8 cellular contexts compared by ENCODE assay signal in genomic region chr2:46097714-46098480, GRCh38.
DNase-seq lines count a peak whose midpoint lies in the region; ATAC-seq and TF ChIP-seq lines count a peak whose summit lies in the region.

No MANE protein-coding gene starts in this region.

- H3K4me1 ChIP-seq in trophoblast cell (ENCODE audit: control insufficient read depth in 1 of 2, insufficient read depth in 2 of 2, low read length in 2 of 2), result peaks cover 2% of the 10 kb centered on the region in 2 experiments

- H2BK12ac ChIP-seq in trophoblast cell (ENCODE audit: low read length), result peak overlapping the region; percentile 37

- CTCF ChIA-PET in RWPE1 (lab: Yijun Ruan, JAX), result interaction anchor here (0.5 to 0.7 kb wide), 3 partner anchors 20 to 125 kb away, joined by 3 read pairs; no protein-coding TSS in a partner anchor

- H3K4me3 ChIP-seq in trophoblast cell (ENCODE audit: low read depth, low read length), result no peak overlapping the region

- no peak overlapping the region for H3K4me2 ChIP-seq in trophoblast cell (ENCODE audit: low read length)

- H3K27ac ChIP-seq in RWPE1, result peak overlapping the region; percentile 69
- H3K27ac ChIP-seq in trophoblast cell (ENCODE audit: low read depth, low read length), result no peak overlapping the region

- no peak for TF ChIP-seq CTCF in RWPE1 (conservative IDR thresholded peaks at IDR 0.05; ENCODE audit: low read depth)

- H3K4me1 Mint-ChIP-seq in activated T-cell treated with anti-CD3 and anti-CD28 coated beads, Interleukin-2, amount 50 U/mL, for 24 hours (ENCODE audit: low read depth), result peaks cover 18% of the 10 kb centered on the region

- no peak overlapping the region for H3K14ac ChIP-seq in trophoblast cell (ENCODE audit: low read length)

- no CpG with 5 or more reads among the region's 4 CpGs for WGBS in trophoblast cell (ENCODE audit: extremely low coverage, insufficient coverage, insufficient read length)

- H3K27me3 Mint-ChIP-seq in activated T-cell treated with anti-CD3 and anti-CD28 coated beads, Interleukin-2, amount 50 U/mL, for 24 hours, result no peaks in the 10 kb centered on the region

- H3K4me3 Mint-ChIP-seq in activated T-cell treated with anti-CD3 and anti-CD28 coated beads, Interleukin-2, amount 50 U/mL, for 24 hours, result no peak overlapping the region

- peaks cover 8% of the 10 kb centered on the region for H3K36me3 Mint-ChIP-seq in activated T-cell treated with anti-CD3 and anti-CD28 coated beads, Interleukin-2, amount 50 U/mL, for 24 hours (ENCODE audit: low read depth)

- no peak overlapping the region for H4K8ac ChIP-seq in trophoblast cell (ENCODE audit: low read depth, low read length)

- H3K9me3 Mint-ChIP-seq in activated T-cell treated with anti-CD3 and anti-CD28 coated beads, Interleukin-2, amount 50 U/mL, for 24 hours, result no peaks in the 10 kb centered on the region

- no peak overlapping the region for H2BK120ac ChIP-seq in trophoblast cell (ENCODE audit: insufficient read depth, low read length, poor library complexity)

- H3K9ac ChIP-seq in trophoblast cell (ENCODE audit: low read length), result no peak overlapping the region

- H4K12ac ChIP-seq in trophoblast cell (ENCODE audit: low read depth, low read length), result no peak overlapping the region

- H3K18ac ChIP-seq in trophoblast cell (ENCODE audit: low read length), result no peak overlapping the region

- no peak overlapping the region for H3K4ac ChIP-seq in trophoblast cell (ENCODE audit: low read depth, low read length)

- H3K27ac Mint-ChIP-seq in activated T-cell treated with anti-CD3 and anti-CD28 coated beads, Interleukin-2, amount 50 U/mL, for 24 hours, result no peak overlapping the region

- H3K27me3 ChIP-seq in trophoblast cell (ENCODE audit: insufficient read depth, low read length), result no peaks in the 10 kb centered on the region

- H3K79me2 ChIP-seq in trophoblast cell (ENCODE audit: control insufficient read depth, insufficient read depth, low read length, poor library complexity), result no peaks in the 10 kb centered on the region

- peaks cover 7% of the 10 kb centered on the region for H3K79me1 ChIP-seq in trophoblast cell (ENCODE audit: low read length)

- no peak overlapping the region for H3K23ac ChIP-seq in trophoblast cell (ENCODE audit: low read length)

- no peak overlapping the region for H2BK5ac ChIP-seq in trophoblast cell (ENCODE audit: low read depth, low read length, poor library complexity)

- DNase-seq in DMS53 treated with DMSO at 0.1 percent for 48 hours (lab: John Stamatoyannopoulos, UW; ENCODE audit: unreplicated experiment) (peak; percentile 30), RWPE1 (ENCODE audit: low spot score) (peak; percentile 87), fibroblast of peridontal ligament (ENCODE audit: extremely low read depth) (peak; percentile 100), trophoblast cell (peak; percentile 39 to 65), NCI-H524 treated with DMSO at 0.1 percent for 48 hours (lab: John Stamatoyannopoulos, UW) (no peak), NCI-H1092 treated with DMSO at 0.1 percent for 48 hours (lab: John Stamatoyannopoulos, UW) (no peak)
- DNase-seq in activated T-cell treated with anti-CD3 and anti-CD28 coated beads, Interleukin-2, amount 50 U/mL, for 24 hours, result no peak

- no peak for ATAC-seq in GM19328 (IDR thresholded peaks at IDR 0.05; ENCODE audit: unreplicated experiment)

- peaks cover 1% of the 10 kb centered on the region for H3K9me3 ChIP-seq in trophoblast cell (ENCODE audit: insufficient read depth, low read depth, low read length)

- H3K36me3 ChIP-seq in trophoblast cell (ENCODE audit: control insufficient read depth in 1 of 2, insufficient read depth in 2 of 2, low read length in 2 of 2), result peaks cover 2% of the 10 kb centered on the region in 2 experiments

- POLR2A ChIA-PET in RWPE1 (lab: Yijun Ruan, JAX; ENCODE audit: low non-redundant PET), result no interaction called here

- no peak overlapping the region for H2AK5ac ChIP-seq in trophoblast cell (ENCODE audit: low read length)

- H4K91ac ChIP-seq in trophoblast cell (ENCODE audit: low read depth, low read length), result no peak overlapping the region

- no peak overlapping the region for H2AFZ ChIP-seq in trophoblast cell (ENCODE audit: insufficient read depth, low read length, poor library complexity)

Comparison
In these comparisons a context has a peak if more than half of its experiments do, and no peak if none do; other contexts are left out.
1. DNase-seq: peak in DMS53 treated with DMSO at 0.1 percent for 48 hours (single experiment), RWPE1 (single experiment), fibroblast of peridontal ligament (single experiment) and trophoblast cell (2 of 2); none in NCI-H524 treated with DMSO at 0.1 percent for 48 hours (single experiment), NCI-H1092 treated with DMSO at 0.1 percent for 48 hours (single experiment) and activated T-cell treated with anti-CD3 and anti-CD28 coated beads, Interleukin-2, amount 50 U/mL, for 24 hours (single experiment).